ENCODE assay signal across 1 cellular context in the genomic region with DNA sequence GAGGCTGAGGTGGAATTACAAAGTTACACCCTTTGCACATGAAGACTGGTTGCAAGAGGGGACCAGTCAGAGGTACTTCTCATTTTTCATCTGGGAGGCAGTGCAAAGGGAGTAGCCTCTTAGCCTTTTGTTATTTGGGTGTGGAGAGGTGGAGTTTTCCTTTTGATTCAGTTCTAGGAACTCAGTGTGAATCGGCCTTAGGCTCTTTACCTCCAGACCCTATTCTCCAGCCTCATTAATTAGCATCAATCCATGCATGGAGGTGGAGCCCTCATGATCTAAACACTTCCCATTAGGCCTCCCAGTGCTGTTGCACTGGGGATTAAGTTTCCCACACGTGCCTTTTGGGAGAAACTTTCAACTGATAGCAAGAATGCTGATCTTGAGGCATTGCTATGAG.
TF ChIP-seq lines count a peak whose summit lies in the region.

No MANE protein-coding gene starts in this region.

TF ChIP-seq in WTC11, 78 proteins besides CTCF, POLR2A, EP300 and RAD21 (continued from another document):
- TF ChIP-seq ZNF532 (CRISPR knock-in tag; IDR thresholded peaks at IDR 0.05; ENCODE audit: borderline replicate concordance) (no peak), NR3C1 (CRISPR knock-in tag; conservative IDR thresholded peaks at IDR 0.05; ENCODE audit: low read depth) (no peak)
